1 cellular context compared by ENCODE assay signal in genomic region chr17:58560511-58560910, GRCh38.
TF ChIP-seq lines count a peak whose summit lies in the region.

No MANE protein-coding gene starts in this region.

TF ChIP-seq in A549, 52 proteins besides CTCF, POLR2A, EP300 and RAD21 (continued from another document):
- TF ChIP-seq CHD2 (IDR thresholded peaks at IDR 0.05; ENCODE audit: low read length, partially characterized antibody): no peak
